Comparison of ENCODE assay signal across 9 cellular contexts in genomic region chr13:108508263-108508662, GRCh38.
DNase-seq lines count a peak whose midpoint lies in the region; ATAC-seq and TF ChIP-seq lines count a peak whose summit lies in the region.
"Had no signal": no experiment of that assay in that cellular context is flagged by ENCODE, and none has a peak within 500 bp of the region (broad histone marks: within the 10 kb centered on the region; RNA-seq: fewer than 3 reads in every experiment).

No MANE protein-coding gene starts in this region.

- H3K9me3 ChIP-seq in cardiac muscle cell (ENCODE audit: low read depth), result no peaks in the 10 kb centered on the region

- intact Hi-C loops in Right ventricle myocardium inferior (cut with DNase I), result no loop called here

- peak; percentile 33 for TF ChIP-seq CTCF in cardiac muscle cell (IDR thresholded peaks at IDR 0.05; ENCODE audit: low read depth, low read length)
- peak; percentile 28 for TF ChIP-seq CTCF in fibroblast of villous mesenchyme (IDR thresholded peaks at IDR 0.05; ENCODE audit: insufficient read depth, low read depth, low read length)
- TF ChIP-seq CTCF in type B pancreatic cell (conservative IDR thresholded peaks at IDR 0.05), result peak; percentile 75

- ATAC-seq in Right ventricle myocardium inferior, result no peak
- ATAC-seq in stimulated activated effector memory CD8-positive, alpha-beta T cell treated with anti-CD3 and anti-CD28 coated beads, Interleukin-12 subunit alpha, Interleukin-12 subunit beta, amount 100 ng/mL, for 72 hours, result no peak

- no peaks in the 10 kb centered on the region for H3K36me3 Mint-ChIP-seq in type B pancreatic cell
- no peaks in the 10 kb centered on the region for H3K36me3 Mint-ChIP-seq in stimulated activated effector memory CD8-positive, alpha-beta T cell treated with anti-CD3 and anti-CD28 coated beads, Interleukin-12 subunit alpha, Interleukin-12 subunit beta, amount 100 ng/mL, for 72 hours

- H3K27me3 ChIP-seq in cardiac muscle cell, result no peaks in the 10 kb centered on the region

- no peaks in the 10 kb centered on the region for H3K27me3 Mint-ChIP-seq in type B pancreatic cell
- H3K27me3 Mint-ChIP-seq: activated B cell treated with CpG ODN at 0.5 μM for 24 hours had no signal

- H3K27ac ChIP-seq in cardiac muscle cell (no peak overlapping the region), substantia nigra (ENCODE audit: low read depth, low read length, poor library complexity, severe bottlenecking) (no peak overlapping the region)

- peak; percentile 12 to 39 for DNase-seq in cardiac muscle cell (ENCODE audit: low read depth in 1 of 2, low spot score in 1 of 2)
- no peak for DNase-seq in Right ventricle myocardium inferior (ENCODE audit: missing footprints)
- peak; percentile 9 for DNase-seq in RPMI8226
- DNase-seq in fibroblast of villous mesenchyme (ENCODE audit: low read depth), result peak; percentile 3
- no peak for DNase-seq in type B pancreatic cell (ENCODE audit: extremely low spot score, unreplicated experiment)
- no peak for DNase-seq in stimulated activated effector memory CD8-positive, alpha-beta T cell treated with anti-CD3 and anti-CD28 coated beads, Interleukin-12 subunit alpha, Interleukin-12 subunit beta, amount 100 ng/mL, for 72 hours (ENCODE audit: low spot score in 2 of 2)
- DNase-seq in substantia nigra (lab: John Stamatoyannopoulos, UW), result no peak
- no peak for DNase-seq in activated gamma-delta T cell treated with Interleukin-2 at 50 U/mL for 16 hours
- DNase-seq: activated B cell treated with CpG ODN at 0.5 μM for 24 hours had no signal

- no peaks in the 10 kb centered on the region for H3K36me3 ChIP-seq in cardiac muscle cell

- H3K4me1 ChIP-seq in cardiac muscle cell (ENCODE audit: low read depth), result no peaks in the 10 kb centered on the region

- no peak overlapping the region for H3K4me3 ChIP-seq in cardiac muscle cell
- no peak overlapping the region for H3K4me3 ChIP-seq in fibroblast of villous mesenchyme (ENCODE audit: low read depth, low read length)

- H3K27ac Mint-ChIP-seq in type B pancreatic cell, result no peak overlapping the region
- no peak overlapping the region for H3K27ac Mint-ChIP-seq in stimulated activated effector memory CD8-positive, alpha-beta T cell treated with anti-CD3 and anti-CD28 coated beads, Interleukin-12 subunit alpha, Interleukin-12 subunit beta, amount 100 ng/mL, for 72 hours
- H3K27ac Mint-ChIP-seq: activated B cell treated with CpG ODN at 0.5 μM for 24 hours had no signal

- no peaks in the 10 kb centered on the region for H3K9me3 Mint-ChIP-seq in type B pancreatic cell
- H3K9me3 Mint-ChIP-seq in stimulated activated effector memory CD8-positive, alpha-beta T cell treated with anti-CD3 and anti-CD28 coated beads, Interleukin-12 subunit alpha, Interleukin-12 subunit beta, amount 100 ng/mL, for 72 hours, result peaks cover 5% of the 10 kb centered on the region

- H3K4me1 Mint-ChIP-seq in type B pancreatic cell (ENCODE audit: unreplicated experiment), result peaks cover 5% of the 10 kb centered on the region
- H3K4me1 Mint-ChIP-seq in stimulated activated effector memory CD8-positive, alpha-beta T cell treated with anti-CD3 and anti-CD28 coated beads, Interleukin-12 subunit alpha, Interleukin-12 subunit beta, amount 100 ng/mL, for 72 hours, result no peaks in the 10 kb centered on the region
- H3K4me1 Mint-ChIP-seq: activated B cell treated with CpG ODN at 0.5 μM for 24 hours had no signal

- no peak overlapping the region for H3K4me3 Mint-ChIP-seq in type B pancreatic cell
- H3K4me3 Mint-ChIP-seq in stimulated activated effector memory CD8-positive, alpha-beta T cell treated with anti-CD3 and anti-CD28 coated beads, Interleukin-12 subunit alpha, Interleukin-12 subunit beta, amount 100 ng/mL, for 72 hours, result no peak overlapping the region
- H3K4me3 Mint-ChIP-seq: activated B cell treated with CpG ODN at 0.5 μM for 24 hours had no signal

Comparison
In these comparisons a context has a peak if more than half of its experiments do, and no peak if none do; other contexts are left out.
1. DNase-seq: peak in cardiac muscle cell (2 of 2), RPMI8226 (single experiment) and fibroblast of villous mesenchyme (single experiment); none in Right ventricle myocardium inferior (single experiment), type B pancreatic cell (single experiment), stimulated activated effector memory CD8-positive, alpha-beta T cell treated with anti-CD3 and anti-CD28 coated beads, Interleukin-12 subunit alpha, Interleukin-12 subunit beta, amount 100 ng/mL, for 72 hours (0 of 2), substantia nigra (0 of 49) and activated gamma-delta T cell treated with Interleukin-2 at 50 U/mL for 16 hours (single experiment).
2. Peak in every context shown above with its lines, with median percentiles within 50 percentile points of each other: CTCF ChIP-seq.